Comparison of ENCODE assay signal across 24 cellular contexts in the genomic region with DNA sequence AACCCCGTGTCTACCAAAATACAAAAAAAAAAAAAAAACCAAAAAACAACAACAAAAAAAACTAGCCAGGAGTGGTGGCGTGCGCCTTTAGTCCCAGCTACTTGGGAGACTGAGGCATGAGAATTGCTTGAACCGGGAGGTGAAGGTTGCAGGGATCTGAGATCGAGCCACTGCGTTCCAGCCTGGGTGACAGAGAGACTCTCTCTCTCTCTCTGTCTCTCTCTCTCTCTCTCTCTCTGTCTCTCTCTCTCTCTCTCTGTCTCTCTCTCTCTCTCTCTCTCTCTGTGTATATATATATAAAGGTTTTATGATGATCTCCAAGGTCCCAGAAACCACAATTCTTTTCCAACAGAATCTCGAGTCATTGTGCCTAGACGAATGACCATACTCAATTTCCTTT. TPM values are rescaled to one million over a fixed set of nuclear protein-coding genes. Genes with fewer than 3 reads are reported as not detected.
DNase-seq lines count a peak whose midpoint lies in the region; ATAC-seq, FAIRE-seq and TF ChIP-seq lines count a peak whose summit lies in the region.
"Had no signal": no experiment of that assay in that cellular context is flagged by ENCODE, and none has a peak within 500 bp of the region (broad histone marks: within the 10 kb centered on the region; RNA-seq: fewer than 3 reads in every experiment).

No MANE protein-coding gene starts in this region.

- ATAC-seq in K562 (no peak), upper lobe of right lung (no peak)
- ATAC-seq in natural killer cell treated with Interleukin-12 subunit alpha and Interleukin-12 subunit beta and Interleukin-15 and Interleukin-18, amount 100 ng/mL, for 72 hours = no peak
- ATAC-seq: GM12878 had no signal

- H3K4me3 ChIP-seq in left ventricle myocardium inferior = no peak overlapping the region
- H3K4me3 ChIP-seq in K562 = no peak overlapping the region
- no peak overlapping the region for H3K4me3 ChIP-seq in upper lobe of right lung
- no peak overlapping the region for H3K4me3 ChIP-seq in WERI-Rb-1 (ENCODE audit: low read depth, low read length)
- H3K4me3 ChIP-seq: BLaER1, GM12878, GM23248 had no signal

- H3K27me3 ChIP-seq in left ventricle myocardium inferior (ENCODE audit: low read depth) (no peaks in the 10 kb centered on the region), K562 (ENCODE audit: control insufficient read depth in 2 of 2, insufficient read depth in 2 of 2, low read length in 2 of 2) (peaks cover 13 to 25% of the 10 kb centered on the region in 2 experiments), upper lobe of right lung (no peaks in the 10 kb centered on the region), WERI-Rb-1 (ENCODE audit: insufficient read depth, low read depth, severe bottlenecking) (no peaks in the 10 kb centered on the region)
- H3K27me3 ChIP-seq: BLaER1 had no signal

- intact Hi-C loops in cardiac septum (cut with DNase I) = no loop called here
- intact Hi-C loops in left ventricle myocardium inferior (cut with micrococcal nuclease) = no loop called here
- intact Hi-C loops in K562 (cut with micrococcal nuclease) = no loop called here
- intact Hi-C loops in upper lobe of right lung (cut with DNase I) = no loop called here

- WGBS in K562 (ENCODE audit: insufficient coverage, low coverage, missing lambda C conversion rate) = 5% methylated on average over 8 of the region's 8 CpGs

- TF ChIP-seq EP300 in K562 (IDR thresholded peaks at IDR 0.05; ENCODE audit: low read length) = no peak

- no peak for TF ChIP-seq CTCF in left ventricle myocardium inferior (IDR thresholded peaks at IDR 0.05; ENCODE audit: borderline replicate concordance)
- no peak for TF ChIP-seq CTCF in K562 (IDR thresholded peaks at IDR 0.05 in 2 of 3, conservative IDR thresholded peaks at IDR 0.05 in 1 of 3; ENCODE audit: insufficient read depth in 2 of 3, low read depth in 1 of 3, low read length in 3 of 3)
- no peak for TF ChIP-seq CTCF in upper lobe of right lung (IDR thresholded peaks at IDR 0.05)
- no peak for TF ChIP-seq CTCF in WERI-Rb-1 (IDR thresholded peaks at IDR 0.05; ENCODE audit: low read depth, low read length)

- peaks cover 3% of the 10 kb centered on the region for H3K9me1 ChIP-seq in K562 (ENCODE audit: control insufficient read depth, insufficient read depth, low read length)

- no peaks in the 10 kb centered on the region for H4K20me1 ChIP-seq in K562 (replicated peaks; ENCODE audit: control insufficient read depth, insufficient read depth, low read length)
- H4K20me1 ChIP-seq: BLaER1 had no signal

- no peak for FAIRE-seq in K562 (lab: Jason Lieb, UNC)
- FAIRE-seq: A204.1, D721Med, GM12878, GM19239, H1 had no signal

- H3K4me2 ChIP-seq in K562 (ENCODE audit: insufficient read depth, low read length) = no peak overlapping the region
- H3K4me2 ChIP-seq: BLaER1 had no signal

- H3K9me3 ChIP-seq in left ventricle myocardium inferior (replicated peaks) = no peaks in the 10 kb centered on the region
- peaks cover 3% of the 10 kb centered on the region; the same call in 1 of the 2 replicates for H3K9me3 ChIP-seq in K562 (replicated peaks; ENCODE audit: control insufficient read depth, insufficient read depth, low read depth, low read length)
- H3K9me3 ChIP-seq in upper lobe of right lung = no peaks in the 10 kb centered on the region
- no peaks in the 10 kb centered on the region for H3K9me3 ChIP-seq in WERI-Rb-1 (ENCODE audit: severe bottlenecking)

- H3K4me1 ChIP-seq in left ventricle myocardium inferior = no peaks in the 10 kb centered on the region
- peaks cover 0 to 7% of the 10 kb centered on the region in 2 experiments; a peak in 2 of 5 replicates for H3K4me1 ChIP-seq in K562 (replicated peaks in 1 of 2; ENCODE audit: control insufficient read depth in 2 of 2, insufficient read depth in 2 of 2, low read length in 2 of 2)
- no peaks in the 10 kb centered on the region for H3K4me1 ChIP-seq in upper lobe of right lung
- H3K4me1 ChIP-seq: BLaER1 had no signal

- no peaks in the 10 kb centered on the region for H3K36me3 Mint-ChIP-seq in natural killer cell treated with Interleukin-12 subunit alpha and Interleukin-12 subunit beta and Interleukin-15 and Interleukin-18, amount 100 ng/mL, for 72 hours
- H3K36me3 Mint-ChIP-seq: CD8-positive, alpha-beta memory T cell had no signal

- no peak overlapping the region for H3K27ac Mint-ChIP-seq in natural killer cell treated with Interleukin-12 subunit alpha and Interleukin-12 subunit beta and Interleukin-15 and Interleukin-18, amount 100 ng/mL, for 72 hours
- H3K27ac Mint-ChIP-seq: B cell; CD4-positive, alpha-beta T cell had no signal

- no TSS peak for BruUV-seq in K562 (replicated peaks; lab: Mats Ljungman, UMichigan)

- DNase-seq in cardiac septum (ENCODE audit: low spot score) (peak; percentile 29), left ventricle myocardium inferior (no peak), K562 (ENCODE audit: extremely low read depth in 1 of 4, low spot score in 3 of 4) (no peak), upper lobe of right lung (peak; percentile 15), WERI-Rb-1 (no peak)
- no peak for DNase-seq in natural killer cell treated with Interleukin-12 subunit alpha and Interleukin-12 subunit beta and Interleukin-15 and Interleukin-18, amount 100 ng/mL, for 72 hours (ENCODE audit: low spot score)
- DNase-seq: CD4-positive, alpha-beta T cell; CD8-positive, alpha-beta memory T cell; DMS 273 treated with DMSO at 0.1 percent for 48 hours; DMS79; EL; GDM1; GM23248; H7; HCEC 1CT had no signal

- in situ Hi-C loops in K562 (cut with MboI) = no loop called here

- H3K79me2 ChIP-seq in K562 (ENCODE audit: control insufficient read depth, insufficient read depth, low read length) = no peaks in the 10 kb centered on the region

- H3K36me3 ChIP-seq in left ventricle myocardium inferior = no peaks in the 10 kb centered on the region
- no peaks in the 10 kb centered on the region for H3K36me3 ChIP-seq in K562 (ENCODE audit: control insufficient read depth, insufficient read depth, low read length)
- no peaks in the 10 kb centered on the region for H3K36me3 ChIP-seq in upper lobe of right lung
- no peaks in the 10 kb centered on the region for H3K36me3 ChIP-seq in WERI-Rb-1
- H3K36me3 ChIP-seq: BLaER1 had no signal

- no peaks in the 10 kb centered on the region for H3K4me1 Mint-ChIP-seq in natural killer cell treated with Interleukin-12 subunit alpha and Interleukin-12 subunit beta and Interleukin-15 and Interleukin-18, amount 100 ng/mL, for 72 hours (ENCODE audit: low read depth in 2 of 2)
- H3K4me1 Mint-ChIP-seq: CD8-positive, alpha-beta memory T cell had no signal

- POLR2A ChIA-PET in K562 (lab: Yijun Ruan, JAX) = interaction anchor here (1.0 kb wide), 1 partner anchor 14 kb away, joined by 3 read pairs; no protein-coding TSS in a partner anchor

- no peak for TF ChIP-seq RAD21 in K562 (CRISPR knock-in tag; conservative IDR thresholded peaks at IDR 0.05 in 1 of 2, IDR thresholded peaks at IDR 0.05 in 1 of 2)

- H3K9ac ChIP-seq in K562 (ENCODE audit: insufficient read depth in 1 of 2, low read depth in 2 of 2, low read length in 2 of 2) = no peak overlapping the region
- H3K9ac ChIP-seq: BLaER1, GM23248 had no signal

- peaks cover 12 to 21% of the 10 kb centered on the region in 2 donors for H3K27me3 Mint-ChIP-seq in natural killer cell treated with Interleukin-12 subunit alpha and Interleukin-12 subunit beta and Interleukin-15 and Interleukin-18, amount 100 ng/mL, for 72 hours

- no peak for TF ChIP-seq POLR2A in K562 (conservative IDR thresholded peaks at IDR 0.05)

- no peak overlapping the region for H3K27ac ChIP-seq in left ventricle myocardium inferior (replicated peaks)
- H3K27ac ChIP-seq in K562 (ENCODE audit: extremely low read depth, low read depth, low read length) = no peak overlapping the region
- no peak overlapping the region for H3K27ac ChIP-seq in upper lobe of right lung
- H3K27ac ChIP-seq in WERI-Rb-1 = no peak overlapping the region
- H3K27ac ChIP-seq: 22Rv1, BLaER1, C4-2B, GM23248 had no signal

- CTCF ChIA-PET in K562 (lab: Yijun Ruan, JAX; ENCODE audit: low intra/inter-chr PET ratio) = no interaction called here

- H3K4me3 Mint-ChIP-seq in natural killer cell treated with Interleukin-12 subunit alpha and Interleukin-12 subunit beta and Interleukin-15 and Interleukin-18, amount 100 ng/mL, for 72 hours = no peak overlapping the region
- H3K4me3 Mint-ChIP-seq: B cell; CD4-positive, alpha-beta T cell; CD8-positive, alpha-beta memory T cell had no signal

- H2AFZ ChIP-seq in K562 (ENCODE audit: low read depth, low read length) = no peak overlapping the region
- H2AFZ ChIP-seq: GM23248 had no signal

- H3K9me3 Mint-ChIP-seq in natural killer cell treated with Interleukin-12 subunit alpha and Interleukin-12 subunit beta and Interleukin-15 and Interleukin-18, amount 100 ng/mL, for 72 hours = no peaks in the 10 kb centered on the region
- H3K9me3 Mint-ChIP-seq: CD4-positive, alpha-beta T cell; CD8-positive, alpha-beta memory T cell had no signal

TF ChIP-seq in K562, 482 proteins besides CTCF, POLR2A, EP300 and RAD21 (continues in another document):
- TF ChIP-seq, protein P1, sequence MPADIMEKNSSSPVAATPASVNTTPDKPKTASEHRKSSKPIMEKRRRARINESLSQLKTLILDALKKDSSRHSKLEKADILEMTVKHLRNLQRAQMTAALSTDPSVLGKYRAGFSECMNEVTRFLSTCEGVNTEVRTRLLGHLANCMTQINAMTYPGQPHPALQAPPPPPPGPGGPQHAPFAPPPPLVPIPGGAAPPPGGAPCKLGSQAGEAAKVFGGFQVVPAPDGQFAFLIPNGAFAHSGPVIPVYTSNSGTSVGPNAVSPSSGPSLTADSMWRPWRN (IDR thresholded peaks at IDR 0.05; ENCODE audit: low read depth) = no peak

RNA-seq across cellular contexts. Expression of a gene that starts 18.8 kb away (rescaled TPM):
- 15.2 TPM for total RNA-seq in cardiac septum
- total RNA-seq in left ventricle myocardium inferior = 15.2 TPM
- total RNA-seq in K562 (2011; cell fraction: chromatin; rRNA removed; ENCODE audit: low replicate concordance) = 1.3 and 1.7 TPM in 2 replicates
- 1.5 and 1.6 TPM in 2 replicates for total RNA-seq in K562 (2011; cell fraction: nucleolus; rRNA removed)
- total RNA-seq in K562 (2011; cell fraction: nucleoplasm; rRNA removed) = 1.5 and 1.7 TPM in 2 replicates
- total RNA-seq in K562 (2014; rRNA removed) = 0.45 and 0.53 TPM in 2 replicates
- total RNA-seq in K562 (2014; rRNA removed; fragmentation: Illumina TruSeq; extraction: Trizol) = 0.38 and 0.40 TPM in 2 replicates
- total RNA-seq in K562 (2015; rRNA removed; fragmentation: Illumina TruSeq; extraction: Trizol) = 1.5 TPM in 2 replicates
- 1.3 and 1.7 TPM in 2 replicates for total RNA-seq in K562 (2021)
- polyA plus RNA-seq in K562 (2011; rRNA removed) = 0.08 and 0.17 TPM in 2 replicates
- 0.15 and 0.21 TPM in 2 replicates for polyA plus RNA-seq in K562 (2011; cell fraction: cytosol; rRNA removed)
- 0.24 and 0.44 TPM in 2 replicates for polyA plus RNA-seq in K562 (2011; cell fraction: nucleus; rRNA removed)
- polyA plus RNA-seq in K562 (2012) = 1.5 and 3.9 TPM in 2 replicates
- polyA plus RNA-seq in K562 (2014; fragmentation: Illumina TruSeq; extraction: Trizol) = 0.43 and 0.54 TPM in 2 replicates
- under 1 TPM; 0.10 to 0.17 TPM for polyA plus RNA-seq in K562 (2014; fragmentation: Nextera tagmentation; extraction: Ambion mirVana)
- 0.16 and 0.33 TPM in 2 replicates for polyA plus RNA-seq in K562 (2014; rRNA removed)
- polyA minus RNA-seq in K562 (2011; rRNA and poly(A)+ RNA removed) = 0.36 and 0.67 TPM in 2 replicates
- 0.36 and 1.2 TPM in 2 replicates for polyA minus RNA-seq in K562 (2011; cell fraction: cytosol; rRNA and poly(A)+ RNA removed)
- polyA minus RNA-seq in K562 (2011; cell fraction: nucleus; rRNA and poly(A)+ RNA removed) = 0.78 and 0.81 TPM in 2 replicates
- 6.1 TPM for total RNA-seq in upper lobe of right lung
- total RNA-seq in natural killer cell treated with Interleukin-12 subunit alpha and Interleukin-12 subunit beta and Interleukin-15 and Interleukin-18, amount 100 ng/mL, for 72 hours = 10 to 100 TPM; 10.9 to 18.9 TPM

Comparison
In these comparisons a context has a peak if more than half of its experiments do, and no peak if none do; other contexts are left out.
1. DNase-seq: peak in cardiac septum (single experiment) and upper lobe of right lung (single experiment); none in left ventricle myocardium inferior (single experiment), K562 (0 of 4), WERI-Rb-1 (single experiment) and natural killer cell treated with Interleukin-12 subunit alpha and Interleukin-12 subunit beta and Interleukin-15 and Interleukin-18, amount 100 ng/mL, for 72 hours (single experiment).